ENCODE assay signal across 7 cellular contexts in the genomic region with DNA sequence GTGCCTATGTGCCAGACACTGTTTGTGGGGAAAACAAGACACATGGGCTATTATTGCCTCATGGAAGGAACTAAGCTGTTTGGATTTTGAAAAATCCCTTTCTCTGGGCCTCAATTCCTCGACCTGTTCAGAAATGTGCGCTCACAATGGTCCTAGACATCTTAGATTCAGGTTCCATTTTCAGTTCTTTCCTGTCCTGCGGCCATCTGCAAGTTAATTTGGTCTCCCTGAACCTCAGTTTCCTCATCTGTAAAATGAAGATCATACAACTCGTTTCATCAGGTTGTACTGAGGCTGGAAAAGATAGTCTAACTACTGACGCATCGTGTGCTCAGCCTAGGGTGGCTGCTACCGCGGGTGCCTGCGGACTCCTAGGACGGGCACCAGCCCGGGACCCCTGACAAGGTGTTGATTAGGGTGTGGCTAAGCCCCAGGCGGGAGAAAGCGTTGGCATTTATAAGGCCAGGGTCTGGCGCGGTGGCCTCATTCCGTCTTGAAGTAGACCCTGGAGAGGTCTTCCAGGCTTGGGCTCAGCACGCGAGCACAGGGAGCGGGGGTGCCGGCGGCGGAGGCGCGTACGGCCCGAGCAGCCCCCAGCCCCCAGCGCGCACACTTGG. TPM values are rescaled to one million over a fixed set of nuclear protein-coding genes. Genes with fewer than 3 reads are reported as not detected.
A peak's percentile ranks its signal among the peaks of the same experiment; 100 is the strongest.
DNase-seq lines count a peak whose midpoint lies in the region; ATAC-seq lines count a peak whose summit lies in the region.

No MANE protein-coding gene starts in this region.

- H2AFZ ChIP-seq in neuron (ENCODE audit: low read depth, low read length): peak overlapping the region; percentile 52

- H3K9me3 ChIP-seq in esophagus (ENCODE audit: control insufficient read depth in 2 of 2, insufficient read depth in 1 of 2, low read depth in 1 of 2, low read length in 1 of 2) (no peaks in the 10 kb centered on the region), neuron (ENCODE audit: low read length) (no peaks in the 10 kb centered on the region)

- H3K4me1 ChIP-seq in esophagus (ENCODE audit: control insufficient read depth in 2 of 2, insufficient read depth in 2 of 2, low read length in 1 of 2) (no peaks in the 10 kb centered on the region), neuron (ENCODE audit: insufficient read depth, low read length) (peaks cover 17% of the 10 kb centered on the region)

- H3K27ac Mint-ChIP-seq in T-helper 2 cell treated with Interferon-gamma antibody and Interleukin-4, amounts not matched to agents 5 μg/mL and 100 μg/mL, for 36 hours: peak overlapping the region; percentile 89

- peak overlapping the region; percentile 84 to 98 for H3K4me3 ChIP-seq in esophagus (ENCODE audit: low read depth in 1 of 2, low read length in 2 of 2)
- peak overlapping the region; percentile 82 for H3K4me3 ChIP-seq in neuron (ENCODE audit: low read length)

- H3K27me3 ChIP-seq in esophagus (ENCODE audit: control insufficient read depth in 1 of 2, insufficient read depth in 2 of 2, low read length in 2 of 2) (no peaks in the 10 kb centered on the region), neuron (ENCODE audit: insufficient read depth, low read length) (no peaks in the 10 kb centered on the region)

- no peak for DNase-seq in T-helper 2 cell treated with Interferon-gamma antibody and Interleukin-4, amounts not matched to agents 5 μg/mL and 100 μg/mL, for 36 hours (ENCODE audit: low spot score)
- DNase-seq in NCI-H1048 (lab: John Stamatoyannopoulos, UW) (no peak), NCI-H146 treated with DMSO at 0.1 percent for 48 hours (lab: John Stamatoyannopoulos, UW; ENCODE audit: unreplicated experiment) (no peak)

- peak overlapping the region; percentile 90 for H3K4me3 Mint-ChIP-seq in T-helper 2 cell treated with Interferon-gamma antibody and Interleukin-4, amounts not matched to agents 5 μg/mL and 100 μg/mL, for 36 hours

- peaks cover 10% of the 10 kb centered on the region for H3K36me3 Mint-ChIP-seq in T-helper 2 cell treated with Interferon-gamma antibody and Interleukin-4, amounts not matched to agents 5 μg/mL and 100 μg/mL, for 36 hours (ENCODE audit: low read depth)

- no peaks in the 10 kb centered on the region for H3K9me3 Mint-ChIP-seq in T-helper 2 cell treated with Interferon-gamma antibody and Interleukin-4, amounts not matched to agents 5 μg/mL and 100 μg/mL, for 36 hours

- H3K36me3 ChIP-seq in esophagus (ENCODE audit: control insufficient read depth in 2 of 2, insufficient read depth in 2 of 2, low read length in 1 of 2) (no peaks in the 10 kb centered on the region), neuron (ENCODE audit: insufficient read depth, low read length) (peaks cover 13% of the 10 kb centered on the region)

- no peaks in the 10 kb centered on the region for H3K27me3 Mint-ChIP-seq in T-helper 2 cell treated with Interferon-gamma antibody and Interleukin-4, amounts not matched to agents 5 μg/mL and 100 μg/mL, for 36 hours (ENCODE audit: low read depth)

- H3K4me1 Mint-ChIP-seq in T-helper 2 cell treated with Interferon-gamma antibody and Interleukin-4, amounts not matched to agents 5 μg/mL and 100 μg/mL, for 36 hours (ENCODE audit: low read depth): peaks cover 33% of the 10 kb centered on the region

- 9% methylated on average over 27 to 28 of the region's 28 CpGs for whole genome bisulfite sequencing in esophagus, 2 donors

- H3K27ac ChIP-seq in esophagus (ENCODE audit: low read depth in 2 of 2, low read length in 1 of 2): peak overlapping the region; percentile 91 to 92

- ATAC-seq in GM18511 (IDR thresholded peaks at IDR 0.05; ENCODE audit: unreplicated experiment): peak; percentile 43
- ATAC-seq in HG02943 (IDR thresholded peaks at IDR 0.05; ENCODE audit: low read depth, unreplicated experiment): peak; percentile 15

RNA-seq across cellular contexts. Expression of a gene that starts 0.5 kb away (rescaled TPM):
- 10 to 100 TPM in 1 of 2 donors, 1 to 10 TPM in 1; 9.9 to 15.9 TPM for polyA plus RNA-seq in esophagus

RNA-seq across cellular contexts. Expression of a gene that starts 35.4 kb away (rescaled TPM):
- 10 to 100 TPM; 41.3 to 57.2 TPM for polyA plus RNA-seq in esophagus

RNA-seq across cellular contexts. Expression of a gene that starts 48.2 kb away (rescaled TPM):
- polyA plus RNA-seq in esophagus: 10 to 100 TPM; 44.4 to 63.7 TPM

RNA-seq across cellular contexts. Expression of a gene that starts 51.2 kb away (rescaled TPM):
- 1,000 to 10,000 TPM; 2,294 to 2,445 TPM for polyA plus RNA-seq in esophagus

RNA-seq across cellular contexts. Expression of a gene that starts 57.8 kb away (rescaled TPM):
- polyA plus RNA-seq in esophagus: 100 to 1,000 TPM in 1 of 2 donors, 10 to 100 TPM in 1; 76.6 to 120 TPM
